ENCODE assay signal across 9 cellular contexts in the genomic region with DNA sequence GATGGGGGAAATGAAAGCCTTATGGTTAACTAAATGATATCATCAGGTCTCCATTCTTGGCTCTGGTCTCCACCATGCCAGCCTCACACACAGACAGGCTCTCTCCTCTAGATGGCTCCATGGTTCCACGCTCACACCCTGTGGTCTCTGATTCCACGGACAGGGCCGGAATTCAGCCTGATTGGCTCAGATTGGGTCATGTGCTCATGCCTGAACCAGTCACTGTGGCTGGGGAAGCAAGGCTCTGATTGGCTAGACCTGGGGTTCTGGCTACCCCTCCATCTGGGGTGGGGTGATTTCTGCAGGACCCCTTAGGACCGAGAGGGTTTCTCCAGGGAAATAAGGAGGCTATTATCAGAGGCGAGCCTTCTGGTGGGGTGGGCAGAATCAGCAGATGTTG.
DNase-seq lines count a peak whose midpoint lies in the region; ATAC-seq and TF ChIP-seq lines count a peak whose summit lies in the region.
"Had no signal": no experiment of that assay in that cellular context is flagged by ENCODE, and none has a peak within 500 bp of the region (broad histone marks: within the 10 kb centered on the region; RNA-seq: fewer than 3 reads in every experiment).

No MANE protein-coding gene starts in this region.

- TF ChIP-seq CTCF in HEK293 (tag by site-specific recombination; IDR thresholded peaks at IDR 0.05) = no peak
- peak; percentile 66 for TF ChIP-seq CTCF in OCI-LY7 (conservative IDR thresholded peaks at IDR 0.05; ENCODE audit: low read length)
- TF ChIP-seq CTCF in neural cell (IDR thresholded peaks at IDR 0.05; ENCODE audit: poor library complexity, severe bottlenecking) = peak; percentile 30

- no peak overlapping the region; the same call in 1 of the 2 replicates for H2AFZ ChIP-seq in OCI-LY7 (ENCODE audit: low read length)
- no peak overlapping the region for H2AFZ ChIP-seq in neural cell (ENCODE audit: low read depth, low read length)

- intact Hi-C loops in OCI-LY7 (cut with micrococcal nuclease; ENCODE audit: unreplicated experiment) = no loop called here

- no TSS peak for BruUV-seq in OCI-LY7 (replicated peaks; lab: Mats Ljungman, UMichigan)

- H3K4me3 ChIP-seq in HEK293 (ENCODE audit: low read depth, low read length) (no peak overlapping the region), OCI-LY7 (ENCODE audit: low read depth, low read length, poor library complexity, severe bottlenecking) (no peak overlapping the region), neural cell (ENCODE audit: low read length) (no peak overlapping the region)

- no peaks in the 10 kb centered on the region for H3K4me1 ChIP-seq in HEK293 (ENCODE audit: control insufficient read depth, insufficient read depth, low read length)
- H3K4me1 ChIP-seq in OCI-LY7 (ENCODE audit: insufficient read depth, low read length, poor library complexity, severe bottlenecking) = no peaks in the 10 kb centered on the region

- H3K79me2 ChIP-seq in OCI-LY7 (ENCODE audit: insufficient read depth, low read depth, low read length) (no peaks in the 10 kb centered on the region), neural cell (replicated peaks; ENCODE audit: insufficient read depth, low read length) (no peaks in the 10 kb centered on the region)

- H3K36me3 ChIP-seq in HEK293 (ENCODE audit: control insufficient read depth in 2 of 2, insufficient read depth in 1 of 2, low read length in 2 of 2) = no peaks in the 10 kb centered on the region
- H3K36me3 ChIP-seq in OCI-LY7 (ENCODE audit: insufficient read depth, low read length) = no peaks in the 10 kb centered on the region
- no peaks in the 10 kb centered on the region for H3K36me3 ChIP-seq in neural cell (ENCODE audit: insufficient read depth, low read length)

- CTCF ChIA-PET in HEK293 (lab: Yijun Ruan, JAX) (interaction anchor here (1.8 kb wide), 1 partner anchor 597 kb away, joined by 4 read pairs; no protein-coding TSS in a partner anchor), OCI-LY7 (lab: Charles Lee; ENCODE audit: unreplicated experiment) (no interaction called here)

- H4K20me1 ChIP-seq in OCI-LY7 (ENCODE audit: insufficient read depth, low read length) = no peaks in the 10 kb centered on the region
- no peaks in the 10 kb centered on the region for H4K20me1 ChIP-seq in neural cell (ENCODE audit: insufficient read depth)

- no peaks in the 10 kb centered on the region for H3K27me3 ChIP-seq in neural cell (ENCODE audit: insufficient read depth, low read depth, low read length)

- DNase-seq in DMS153 (lab: John Stamatoyannopoulos, UW) = peak; percentile 19
- DNase-seq in OCI-LY7 (ENCODE audit: low spot score) = peak; percentile 45
- DNase-seq in erythroblast (lab: John Stamatoyannopoulos, UW) = peak; percentile 27 to 40
- DNase-seq in ureter (ENCODE audit: low spot score) = no peak
- DNase-seq in NOMO-1 treated with DMSO at 0.1 percent for 48 hours (lab: John Stamatoyannopoulos, UW; ENCODE audit: unreplicated experiment) = no peak
- DNase-seq: naive B cell had no signal

- H3K9me3 ChIP-seq in HEK293 (ENCODE audit: control insufficient read depth, insufficient read depth, low read depth, low read length) (no peaks in the 10 kb centered on the region), OCI-LY7 (ENCODE audit: low read length) (no peaks in the 10 kb centered on the region), neural cell (ENCODE audit: low read length) (no peaks in the 10 kb centered on the region)

- TF ChIP-seq POLR2A in erythroblast (IDR thresholded peaks at IDR 0.05; ENCODE audit: low read length) = no peak

- no peak overlapping the region for H3K4me2 ChIP-seq in OCI-LY7 (ENCODE audit: low read length)
- H3K4me2 ChIP-seq in neural cell (ENCODE audit: low read length) = no peak overlapping the region

- POLR2A ChIA-PET in HEK293 (lab: Yijun Ruan, JAX) (no interaction called here), OCI-LY7 (lab: Charles Lee) (no interaction called here)

- no peaks in the 10 kb centered on the region for H3K9me2 ChIP-seq in OCI-LY7 (ENCODE audit: insufficient read depth, low read length)
- no peaks in the 10 kb centered on the region for H3K9me2 ChIP-seq in neural cell (ENCODE audit: insufficient read depth, low read length)

- no peak overlapping the region for H3K9ac ChIP-seq in neural cell (ENCODE audit: low read length)

- no peak overlapping the region for H3K27ac ChIP-seq in HEK293 (ENCODE audit: extremely low read depth, low read depth, low read length)
- H3K27ac ChIP-seq in OCI-LY7 (ENCODE audit: low read depth, low read length, poor library complexity, severe bottlenecking) = no peak overlapping the region
- H3K27ac ChIP-seq in neural cell (ENCODE audit: low read length) = no peak overlapping the region

- no peaks in the 10 kb centered on the region for H3F3A ChIP-seq in neural cell (ENCODE audit: insufficient read depth, low read length, poor library complexity, severe bottlenecking)

- TF ChIP-seq RAD21 in neural cell (conservative IDR thresholded peaks at IDR 0.05) = peak; percentile 51

- ATAC-seq in HG03521 (IDR thresholded peaks at IDR 0.05; ENCODE audit: unreplicated experiment) = no peak

- TF ChIP-seq EP300 in neural cell (conservative IDR thresholded peaks at IDR 0.05; ENCODE audit: poor library complexity, severe bottlenecking) = no peak

TF ChIP-seq in HEK293, 187 proteins besides CTCF, POLR2A, EP300 and RAD21 (continues in another document):
- TF ChIP-seq ZNF132 (tag by site-specific recombination; IDR thresholded peaks at IDR 0.05; ENCODE audit: borderline replicate concordance) = no peak
- TF ChIP-seq ZBTB17 (tag by site-specific recombination; IDR thresholded peaks at IDR 0.05) = peak; percentile 38; the same call in 1 of the 2 replicates
- no peak for TF ChIP-seq ZNF146 (tag by site-specific recombination; IDR thresholded peaks at IDR 0.05)

TF ChIP-seq in neural cell, 6 proteins besides CTCF, POLR2A, EP300 and RAD21:
- no peak for TF ChIP-seq POLR2AphosphoS5 (IDR thresholded peaks at IDR 0.05)
- peak; percentile 40 for TF ChIP-seq SMC3 (conservative IDR thresholded peaks at IDR 0.05; ENCODE audit: poor library complexity)
TF ChIP-seq in neural cell: peak in this region for 1.

Comparison
In these comparisons a context has a peak if more than half of its experiments do, and no peak if none do; other contexts are left out.
1. DNase-seq: peak in DMS153 (single experiment), OCI-LY7 (single experiment) and erythroblast (2 of 2); none in ureter (single experiment) and NOMO-1 treated with DMSO at 0.1 percent for 48 hours (single experiment).